In the genomic region with DNA sequence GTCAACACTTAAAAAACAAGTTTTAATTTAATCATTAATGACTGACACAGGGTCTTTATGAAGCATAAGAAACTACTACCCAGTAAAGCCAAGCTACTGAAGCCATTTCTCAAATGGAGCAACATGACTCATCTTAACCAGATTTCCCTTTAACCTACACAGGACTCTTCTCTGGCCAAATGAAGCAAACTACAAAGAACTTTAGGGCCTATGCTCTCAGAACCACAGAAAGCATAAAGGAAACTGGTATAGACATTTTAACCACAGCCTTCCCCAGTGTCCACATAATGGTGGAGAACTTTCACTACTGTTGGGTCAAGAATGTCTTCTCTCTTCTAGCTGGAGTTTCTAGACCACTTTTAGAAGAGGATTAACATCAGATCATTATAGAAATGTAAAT, we compare ENCODE assay signal across 9 cellular contexts. TPM values are rescaled to one million over a fixed set of nuclear protein-coding genes. Genes with fewer than 3 reads are reported as not detected.
DNase-seq lines count a peak whose midpoint lies in the region; ATAC-seq and TF ChIP-seq lines count a peak whose summit lies in the region.
"Had no signal": no experiment of that assay in that cellular context is flagged by ENCODE, and none has a peak within 500 bp of the region (broad histone marks: within the 10 kb centered on the region; RNA-seq: fewer than 3 reads in every experiment).

No MANE protein-coding gene starts in this region.

- no peak for TF ChIP-seq RAD21 in SK-N-SH (IDR thresholded peaks at IDR 0.05; ENCODE audit: low read length)

- peaks cover 24 to 40% of the 10 kb centered on the region in 2 experiments for H3K36me3 ChIP-seq in SK-N-SH (replicated peaks in 1 of 2; ENCODE audit: control insufficient read depth in 1 of 2, insufficient read depth in 2 of 2, low read length in 1 of 2)

- no peaks in the 10 kb centered on the region for H3K9me3 ChIP-seq in SK-N-SH

- DNase-seq in SK-N-SH (no peak), SW480 (ENCODE audit: low spot score) (peak; percentile 7), NCI-H510A treated with DMSO at 0.1 percent for 48 hours (lab: John Stamatoyannopoulos, UW) (no peak), hippocampal formation (lab: John Stamatoyannopoulos, UW) (no peak)
- DNase-seq in stimulated activated naive CD8-positive, alpha-beta T cell treated with anti-CD3 and anti-CD28 coated beads, Interleukin-15, Interleukin-2, amounts not matched to agents 100 U/mL and 50 U/mL, for 24 hours = no peak
- DNase-seq in activated CD4-positive, CD25-positive, alpha-beta regulatory T cell (lab: John Stamatoyannopoulos, UW) = no peak
- DNase-seq: 8988T had no signal

- H3K4me1 ChIP-seq in SK-N-SH (ENCODE audit: control insufficient read depth in 1 of 2, insufficient read depth in 2 of 2, low read depth in 1 of 2, low read length in 1 of 2) = peaks cover 8 to 9% of the 10 kb centered on the region in 2 experiments; a peak in 3 of 4 replicates

- no peak for ATAC-seq in SK-N-SH treated with all-trans-retinoic acid at 6 μM for 48 hours
- peak; percentile 79 for ATAC-seq in HG02943 (IDR thresholded peaks at IDR 0.05; ENCODE audit: low read depth, unreplicated experiment)
- peak; percentile 52 for ATAC-seq in stimulated activated naive CD8-positive, alpha-beta T cell treated with anti-CD3 and anti-CD28 coated beads, Interleukin-15, Interleukin-2, amounts not matched to agents 100 U/mL and 50 U/mL, for 24 hours

- H3F3A ChIP-seq in SK-N-SH (replicated peaks; ENCODE audit: insufficient read depth) = peaks cover 9% of the 10 kb centered on the region

- H3K9ac ChIP-seq in SK-N-SH = no peak overlapping the region

- H3K9me2 ChIP-seq in SK-N-SH = no peaks in the 10 kb centered on the region

- TF ChIP-seq CTCF in SK-N-SH (IDR thresholded peaks at IDR 0.05) = no peak

- no peaks in the 10 kb centered on the region for H4K20me1 ChIP-seq in SK-N-SH (ENCODE audit: insufficient read depth)

- TF ChIP-seq EP300 in SK-N-SH (IDR thresholded peaks at IDR 0.05; ENCODE audit: borderline replicate concordance in 1 of 2, low read depth in 1 of 2, low read length in 1 of 2) = no peak

- CTCF ChIA-PET in SK-N-SH (lab: Yijun Ruan, JAX) = interaction anchor here (0.7 to 10.7 kb wide), 5 partner anchors 10 to 254 kb away, joined by 3 to 101 read pairs (median 6); no protein-coding TSS in a partner anchor

- H2AFZ ChIP-seq in SK-N-SH (ENCODE audit: low read depth) = no peak overlapping the region

- no peak overlapping the region for H3K4me3 ChIP-seq in SK-N-SH (ENCODE audit: low read depth in 2 of 2, low read length in 1 of 2)

- peak overlapping the region in 1 of 2 experiments; percentile 9; a peak in 1 of 4 replicates for H3K27ac ChIP-seq in SK-N-SH (ENCODE audit: low read depth in 2 of 2, low read length in 1 of 2)

- H3K79me2 ChIP-seq in SK-N-SH (ENCODE audit: insufficient read depth) = no peaks in the 10 kb centered on the region

- no peak overlapping the region for H3K4me2 ChIP-seq in SK-N-SH

- H3K27me3 ChIP-seq in SK-N-SH (ENCODE audit: insufficient read depth) = no peaks in the 10 kb centered on the region

- POLR2A ChIA-PET in SK-N-SH (lab: Yijun Ruan, JAX) = no interaction called here

TF ChIP-seq in SK-N-SH treated with all-trans-retinoic acid at 6 μM for 48 hours, 23 proteins besides CTCF, POLR2A, EP300 and RAD21:
- TF ChIP-seq BACH2 (CRISPR knock-in tag; IDR thresholded peaks at IDR 0.05; ENCODE audit: borderline replicate concordance) (no peak), ZNF565 (CRISPR knock-in tag; conservative IDR thresholded peaks at IDR 0.05; ENCODE audit: low read depth) (no peak), ZFP3 (CRISPR knock-in tag; IDR thresholded peaks at IDR 0.05) (0 out of 2 replicates have a peak, but pooled peaks have one; percentile 17), ZC3H10 (CRISPR knock-in tag; IDR thresholded peaks at IDR 0.05) (no peak), TOX (CRISPR knock-in tag; IDR thresholded peaks at IDR 0.05; ENCODE audit: borderline replicate concordance) (no peak), PPARA (CRISPR knock-in tag; IDR thresholded peaks at IDR 0.05; ENCODE audit: borderline replicate concordance) (no peak)

TF ChIP-seq in SK-N-SH, 30 proteins besides CTCF, POLR2A, EP300 and RAD21:
- TF ChIP-seq, protein P1, sequence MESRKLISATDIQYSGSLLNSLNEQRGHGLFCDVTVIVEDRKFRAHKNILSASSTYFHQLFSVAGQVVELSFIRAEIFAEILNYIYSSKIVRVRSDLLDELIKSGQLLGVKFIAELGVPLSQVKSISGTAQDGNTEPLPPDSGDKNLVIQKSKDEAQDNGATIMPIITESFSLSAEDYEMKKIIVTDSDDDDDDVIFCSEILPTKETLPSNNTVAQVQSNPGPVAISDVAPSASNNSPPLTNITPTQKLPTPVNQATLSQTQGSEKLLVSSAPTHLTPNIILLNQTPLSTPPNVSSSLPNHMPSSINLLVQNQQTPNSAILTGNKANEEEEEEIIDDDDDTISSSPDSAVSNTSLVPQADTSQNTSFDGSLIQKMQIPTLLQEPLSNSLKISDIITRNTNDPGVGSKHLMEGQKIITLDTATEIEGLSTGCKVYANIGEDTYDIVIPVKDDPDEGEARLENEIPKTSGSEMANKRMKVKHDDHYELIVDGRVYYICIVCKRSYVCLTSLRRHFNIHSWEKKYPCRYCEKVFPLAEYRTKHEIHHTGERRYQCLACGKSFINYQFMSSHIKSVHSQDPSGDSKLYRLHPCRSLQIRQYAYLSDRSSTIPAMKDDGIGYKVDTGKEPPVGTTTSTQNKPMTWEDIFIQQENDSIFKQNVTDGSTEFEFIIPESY (IDR thresholded peaks at IDR 0.05; ENCODE audit: borderline replicate concordance, low read depth) = no peak

RNA-seq across cellular contexts. Expression of a gene that starts 34.6 kb away (rescaled TPM):
- polyA plus RNA-seq in SK-N-SH (2012; rRNA removed) = 17.9 and 23.4 TPM in 2 replicates
- 15.5 and 15.8 TPM in 2 replicates for polyA plus RNA-seq in SK-N-SH (2012; cell fraction: cytosol; rRNA removed)
- 30.7 and 49.3 TPM in 2 replicates for polyA plus RNA-seq in SK-N-SH (2012; cell fraction: nucleus; rRNA removed)

RNA-seq across cellular contexts. Expression of a gene that starts 42.2 kb away (rescaled TPM):
- polyA plus RNA-seq in SK-N-SH (2012; rRNA removed) = 2.8 and 3.2 TPM in 2 replicates
- polyA plus RNA-seq in SK-N-SH (2012; cell fraction: cytosol; rRNA removed) = 2.7 and 3.0 TPM in 2 replicates
- 3.4 and 5.7 TPM in 2 replicates for polyA plus RNA-seq in SK-N-SH (2012; cell fraction: nucleus; rRNA removed)

RNA-seq across cellular contexts. Expression of a gene that starts 42.6 kb away (rescaled TPM):
- 36.7 and 61.2 TPM in 2 replicates for polyA plus RNA-seq in SK-N-SH (2012; rRNA removed)
- polyA plus RNA-seq in SK-N-SH (2012; cell fraction: cytosol; rRNA removed) = 46.8 and 79.7 TPM in 2 replicates
- polyA plus RNA-seq in SK-N-SH (2012; cell fraction: nucleus; rRNA removed) = 18.1 and 22.1 TPM in 2 replicates
